8 cellular contexts compared by ENCODE assay signal in the genomic region with DNA sequence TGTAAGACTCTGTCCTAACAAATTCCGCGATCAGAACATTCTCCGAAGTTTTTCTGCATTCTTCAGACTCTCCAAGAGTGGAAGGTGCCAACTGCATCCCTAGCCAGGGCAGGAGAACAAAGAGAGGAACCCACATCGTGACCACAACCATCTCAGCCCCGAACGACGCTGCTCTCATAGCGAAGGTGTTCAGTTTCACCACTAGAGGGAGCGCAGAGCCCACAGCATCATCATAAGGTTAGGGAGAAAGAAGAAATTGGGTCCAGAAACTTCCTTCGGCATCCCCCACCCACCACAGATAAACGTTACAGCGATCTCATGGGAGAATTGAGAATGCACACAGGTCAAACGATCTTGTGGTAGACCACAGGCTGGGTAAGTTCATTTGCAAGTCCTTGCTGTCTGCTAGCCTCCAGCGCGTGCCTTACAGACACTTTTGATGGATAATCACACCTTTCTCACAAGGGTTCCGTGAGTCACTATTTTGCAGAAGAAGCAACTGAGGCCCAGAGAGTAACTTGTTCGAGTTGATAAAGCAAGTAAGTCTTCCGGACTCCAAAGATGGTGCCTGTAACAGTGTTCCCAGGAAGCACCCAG. TPM values are rescaled to one million over a fixed set of nuclear protein-coding genes. Genes with fewer than 3 reads are reported as not detected.
DNase-seq lines count a peak whose midpoint lies in the region; ATAC-seq, FAIRE-seq and TF ChIP-seq lines count a peak whose summit lies in the region.

No MANE protein-coding gene starts in this region.

- no peak for TF ChIP-seq POLR2A in GM12892 (IDR thresholded peaks at IDR 0.05; ENCODE audit: low read depth, low read length)

- H3K27ac ChIP-seq in 22Rv1 (no peak overlapping the region), RWPE1 (no peak overlapping the region), osteoblast (ENCODE audit: low read depth, low read length) (peak overlapping the region; percentile 5), upper lobe of right lung (no peak overlapping the region)

- H3K4me1 ChIP-seq in osteoblast (ENCODE audit: insufficient read depth, low read length) (peaks cover 16% of the 10 kb centered on the region), upper lobe of right lung (no peaks in the 10 kb centered on the region)

- H3K36me3 ChIP-seq in osteoblast (ENCODE audit: insufficient read depth, low read length) (no peaks in the 10 kb centered on the region), upper lobe of right lung (no peaks in the 10 kb centered on the region)

- H3K9me3 Mint-ChIP-seq in activated T-helper 17 cell treated with anti-CD3 and anti-CD28 coated beads, Interleukin-2, amount 50 U/mL, for 72 hours = peaks cover 4% of the 10 kb centered on the region

- peaks cover 28% of the 10 kb centered on the region for H3K27me3 Mint-ChIP-seq in activated T-helper 17 cell treated with anti-CD3 and anti-CD28 coated beads, Interleukin-2, amount 50 U/mL, for 72 hours

- peak overlapping the region; percentile 62 for H3K4me2 ChIP-seq in osteoblast (ENCODE audit: insufficient read depth, low read length)

- FAIRE-seq in GM12892 (lab: Jason Lieb, UNC) = peak; percentile 90

- peaks cover 19% of the 10 kb centered on the region for H3K27me3 ChIP-seq in osteoblast (ENCODE audit: insufficient read depth, low read length)
- peaks cover 4% of the 10 kb centered on the region for H3K27me3 ChIP-seq in upper lobe of right lung

- POLR2A ChIA-PET in RWPE1 (lab: Yijun Ruan, JAX; ENCODE audit: low non-redundant PET) = no interaction called here

- no peaks in the 10 kb centered on the region for H3K9me3 ChIP-seq in osteoblast (ENCODE audit: low read depth, low read length)
- H3K9me3 ChIP-seq in upper lobe of right lung = no peaks in the 10 kb centered on the region

- CTCF ChIA-PET in RWPE1 (lab: Yijun Ruan, JAX) = interaction anchor here (0.8 kb wide), 2 partner anchors 30 to 568 kb away, joined by 3 read pairs; no protein-coding TSS in a partner anchor

- intact Hi-C loops in upper lobe of right lung (cut with DNase I) = loop anchor here (5.0 kb wide), 1 partner anchor 557 kb away; no protein-coding TSS in a partner anchor

- no peaks in the 10 kb centered on the region for H3K79me2 ChIP-seq in osteoblast (ENCODE audit: insufficient read depth, low read length)

- DNase-seq in GM12892 (ENCODE audit: insufficient read length) (peak; percentile 41), M059J (ENCODE audit: low read depth) (peak; percentile 89), RWPE1 (ENCODE audit: low spot score) (peak; percentile 76), foreskin fibroblast (peak; percentile 56 to 86), osteoblast (ENCODE audit: insufficient read length, low spot score, missing footprints) (peak; percentile 93), upper lobe of right lung (peak; percentile 73)

- H3K4me3 ChIP-seq in foreskin fibroblast (ENCODE audit: low read depth in 1 of 2, low read length in 2 of 2) (no peak overlapping the region), osteoblast (ENCODE audit: insufficient read depth, low read length) (no peak overlapping the region), upper lobe of right lung (no peak overlapping the region)

- H2AFZ ChIP-seq in osteoblast (ENCODE audit: low read length) = peak overlapping the region; percentile 13

- no peak overlapping the region for H3K4me3 Mint-ChIP-seq in activated T-helper 17 cell treated with anti-CD3 and anti-CD28 coated beads, Interleukin-2, amount 50 U/mL, for 72 hours

- no peak overlapping the region for H3K27ac Mint-ChIP-seq in activated T-helper 17 cell treated with anti-CD3 and anti-CD28 coated beads, Interleukin-2, amount 50 U/mL, for 72 hours

- H3K36me3 Mint-ChIP-seq in activated T-helper 17 cell treated with anti-CD3 and anti-CD28 coated beads, Interleukin-2, amount 50 U/mL, for 72 hours (ENCODE audit: low read depth) = no peaks in the 10 kb centered on the region

- peak; percentile 77 for ATAC-seq in activated T-helper 17 cell treated with anti-CD3 and anti-CD28 coated beads, Interleukin-2, amount 50 U/mL, for 72 hours (replicated peaks)
- peak; percentile 90 for ATAC-seq in upper lobe of right lung

- H4K20me1 ChIP-seq in osteoblast (ENCODE audit: insufficient read depth, low read length) = no peaks in the 10 kb centered on the region

- peaks cover 4% of the 10 kb centered on the region for H3K4me1 Mint-ChIP-seq in activated T-helper 17 cell treated with anti-CD3 and anti-CD28 coated beads, Interleukin-2, amount 50 U/mL, for 72 hours

- TF ChIP-seq CTCF in 22Rv1 (IDR thresholded peaks at IDR 0.05) = peak; percentile 93
- peak; percentile 95 for TF ChIP-seq CTCF in RWPE1 (conservative IDR thresholded peaks at IDR 0.05; ENCODE audit: low read depth)
- TF ChIP-seq CTCF in foreskin fibroblast (IDR thresholded peaks at IDR 0.05; ENCODE audit: low read depth, low read length) = peak; percentile 92
- peak; percentile 99 for TF ChIP-seq CTCF in osteoblast (IDR thresholded peaks at IDR 0.05; ENCODE audit: extremely low read depth, low read depth, low read length)
- peak; percentile 97 for TF ChIP-seq CTCF in upper lobe of right lung (IDR thresholded peaks at IDR 0.05)

RNA-seq across cellular contexts. Expression of a gene that starts 53.7 kb away (rescaled TPM):
- 1.4 TPM for polyA plus RNA-seq in GM12892 (2012; ENCODE audit: missing spikeins)
- total RNA-seq in M059J (2014; rRNA removed; shearing (Covaris generic)) = 48.1 and 65.8 TPM in 2 replicates
- 100 to 1,000 TPM in 1 of 2 donors, 10 to 100 TPM in 1; 43.4 to 118 TPM for total RNA-seq in activated T-helper 17 cell treated with anti-CD3 and anti-CD28 coated beads, Interleukin-2, amount 50 U/mL, for 72 hours
- total RNA-seq in osteoblast (133 and 145 TPM in 2 replicates), upper lobe of right lung (21.2 TPM)

Comparison
In these comparisons a context has a peak if more than half of its experiments do, and no peak if none do; other contexts are left out.
1. DNase-seq: peak in every context shown above with its lines; median percentile 93 in osteoblast; 89 in M059J; 76 in RWPE1; 73 in upper lobe of right lung; 71 in foreskin fibroblast; 41 in GM12892.